Comparison of ENCODE assay signal across 1 cellular context in genomic region chrX:140762061-140762460, GRCh38.
TF ChIP-seq lines count a peak whose summit lies in the region.

No MANE protein-coding gene starts in this region.

TF ChIP-seq in HCT116, 20 proteins besides CTCF, POLR2A, EP300 and RAD21 (continued from another document):
- TF ChIP-seq REST (IDR thresholded peaks at IDR 0.05; ENCODE audit: low read depth) (no peak), MAX (IDR thresholded peaks at IDR 0.05) (no peak), YY1 (IDR thresholded peaks at IDR 0.05; ENCODE audit: extremely low read depth, insufficient replicate concordance, low read depth, low read length) (no peak)
